In genomic region chr7:8423057-8423456, GRCh38 we compare ENCODE assay signal across 26 cellular contexts. TPM values are rescaled to one million over a fixed set of nuclear protein-coding genes. Genes with fewer than 3 reads are reported as not detected.
DNase-seq lines count a peak whose midpoint lies in the region; ATAC-seq, FAIRE-seq and TF ChIP-seq lines count a peak whose summit lies in the region.
"Had no signal": no experiment of that assay in that cellular context is flagged by ENCODE, and none has a peak within 500 bp of the region (broad histone marks: within the 10 kb centered on the region; RNA-seq: fewer than 3 reads in every experiment).

No MANE protein-coding gene starts in this region.

- H3K9me3 ChIP-seq in RWPE2 (ENCODE audit: severe bottlenecking) (no peaks in the 10 kb centered on the region), kidney (ENCODE audit: control insufficient read depth in 1 of 2, low read length in 2 of 2) (no peaks in the 10 kb centered on the region)
- H3K9me3 ChIP-seq: HAP-1, MG63 had no signal

- no peaks in the 10 kb centered on the region for H3K4me1 ChIP-seq in RWPE2 (ENCODE audit: insufficient read depth, poor library complexity, severe bottlenecking)
- no peaks in the 10 kb centered on the region for H3K4me1 ChIP-seq in kidney (ENCODE audit: control insufficient read depth in 1 of 2, insufficient read depth in 1 of 2, low read depth in 1 of 2, low read length in 2 of 2)
- H3K4me1 ChIP-seq: HAP-1 had no signal

- H3K36me3 ChIP-seq in RWPE2 (ENCODE audit: low read depth) (no peaks in the 10 kb centered on the region), kidney (ENCODE audit: control insufficient read depth in 1 of 2, insufficient read depth in 2 of 2, low read length in 2 of 2) (no peaks in the 10 kb centered on the region)
- H3K36me3 ChIP-seq: HAP-1, MG63 had no signal

- intact Hi-C loops in kidney (cut with DNase I) = no loop called here

- H3K4me3 ChIP-seq in RWPE2 (ENCODE audit: severe bottlenecking) (no peak overlapping the region), kidney (ENCODE audit: low read length in 2 of 2) (no peak overlapping the region)
- H3K4me3 ChIP-seq: HAP-1, MG63, SK-N-MC had no signal

- ATAC-seq in RWPE2 (ENCODE audit: low read depth) (peak; percentile 62; the same call in 2 of the 3 replicates), HG03378 (IDR thresholded peaks at IDR 0.05; ENCODE audit: unreplicated experiment) (no peak), GM21515 (IDR thresholded peaks at IDR 0.05; ENCODE audit: unreplicated experiment) (no peak)

- no peak for FAIRE-seq in kidney (lab: Jason Lieb, UNC)
- FAIRE-seq: A204.1 had no signal

- peak; percentile 8 for DNase-seq in A172 (ENCODE audit: low spot score)
- peak; percentile 77 for DNase-seq in HT1080 (ENCODE audit: low read depth)
- no peak for DNase-seq in RWPE2 (ENCODE audit: low spot score)
- DNase-seq in kidney tubule cell (ENCODE audit: low spot score) = peak; percentile 29
- DNase-seq in D341Med (ENCODE audit: low spot score) = no peak
- DNase-seq in kidney = no peak
- DNase-seq: Calu3; CD8-positive, alpha-beta memory T cell; DMS79 treated with DMSO at 0.1 percent for 48 hours; MG63; NCI-H1417; NCI-H187; NCI-H510A; NCI-H774; SHP77; SW 1271; T-helper 2 cell had no signal

- H3K27ac ChIP-seq in RWPE2 (ENCODE audit: poor library complexity, severe bottlenecking) (no peak overlapping the region), kidney (ENCODE audit: low read depth in 2 of 2, low read length in 2 of 2) (no peak overlapping the region)
- H3K27ac ChIP-seq: C4-2B, SK-N-MC had no signal

- TF ChIP-seq CTCF in RWPE2 (IDR thresholded peaks at IDR 0.05; ENCODE audit: poor library complexity, severe bottlenecking) = no peak
- no peak for TF ChIP-seq CTCF in kidney (IDR thresholded peaks at IDR 0.05; ENCODE audit: borderline replicate concordance, extremely low read depth, insufficient read depth)

- no peak overlapping the region for H3K9ac ChIP-seq in kidney (ENCODE audit: low read length in 2 of 2)

- H3K27me3 ChIP-seq in RWPE2 (ENCODE audit: insufficient read depth, poor library complexity, severe bottlenecking) = no peaks in the 10 kb centered on the region

RNA-seq across cellular contexts. Expression of gene NXPH1, which starts 10.4 kb away (rescaled TPM):
- total RNA-seq in A172 (2014; rRNA removed; shearing (Covaris generic)) = not detected in 2 replicates
- not detected in 2 replicates for total RNA-seq in HT1080 (2014; rRNA removed; shearing (Covaris generic))
- polyA plus RNA-seq in HT1080 (2015; cell fraction: cytosol; rRNA removed) = not detected in 2 replicates
- polyA plus RNA-seq in HT1080 (2015; cell fraction: nucleus; rRNA removed) = not detected in 2 replicates
- total RNA-seq in kidney = not detected
- polyA plus RNA-seq in kidney (ENCODE audit: insufficient read depth, low read depth, low replicate concordance) = not detected
- total RNA-seq: Calu3; CD8-positive, alpha-beta memory T cell; OCI-LY7; RPMI7951 had no signal
- polyA plus RNA-seq: CD8-positive, alpha-beta memory T cell; IgD-negative memory B cell had no signal

Comparison
In these comparisons a context has a peak if more than half of its experiments do, and no peak if none do; other contexts are left out.
1. DNase-seq: peak in A172 (single experiment), HT1080 (single experiment) and kidney tubule cell (single experiment); none in RWPE2 (single experiment), D341Med (single experiment) and kidney (single experiment).